Comparison of ENCODE assay signal across 20 cellular contexts in the genomic region with DNA sequence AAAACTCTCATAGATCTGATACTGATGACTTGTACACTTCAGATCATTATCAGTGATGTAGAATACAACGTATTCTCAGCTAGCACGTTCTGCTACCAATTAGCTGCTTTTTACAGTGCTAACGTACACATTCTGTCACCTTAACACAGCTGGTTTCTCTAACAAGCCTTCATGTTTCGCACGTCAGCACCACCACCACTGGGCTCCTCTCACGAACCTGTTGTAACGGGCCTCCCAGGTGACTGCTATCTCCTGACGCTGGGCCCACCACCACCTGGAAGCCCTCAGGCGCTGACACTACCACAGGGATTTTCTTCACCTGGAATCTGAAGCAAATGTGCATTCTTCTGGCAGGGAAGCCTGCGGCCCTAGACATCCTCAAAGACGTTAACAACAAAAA. TPM values are rescaled to one million over a fixed set of nuclear protein-coding genes. Genes with fewer than 3 reads are reported as not detected.
DNase-seq lines count a peak whose midpoint lies in the region; ATAC-seq, FAIRE-seq and TF ChIP-seq lines count a peak whose summit lies in the region.
"Had no signal": no experiment of that assay in that cellular context is flagged by ENCODE, and none has a peak within 500 bp of the region (broad histone marks: within the 10 kb centered on the region; RNA-seq: fewer than 3 reads in every experiment).

No MANE protein-coding gene starts in this region.

- no peak for TF ChIP-seq RAD21 in SK-N-SH (IDR thresholded peaks at IDR 0.05; ENCODE audit: low read length)

- H3K9me2 ChIP-seq in SK-N-SH = no peaks in the 10 kb centered on the region

- 88% methylated on average over 11 of the region's 11 CpGs for WGBS in right cardiac atrium
- 93% methylated on average over 11 of the region's 11 CpGs for WGBS in SK-N-SH (ENCODE audit: low lambda C conversion rate)

- peaks cover 61% of the 10 kb centered on the region for H3K36me3 Mint-ChIP-seq in activated CD4-positive, alpha-beta T cell treated with anti-CD3 and anti-CD28 coated beads, Interleukin-2, amount 10 ng/mL, durations not matched to agents 24 days and 14 days (ENCODE audit: low read depth)
- peaks cover 63% of the 10 kb centered on the region for H3K36me3 Mint-ChIP-seq in activated CD4-positive, alpha-beta T cell treated with anti-CD3 and anti-CD28 coated beads, Interleukin-2, amount 10 ng/mL, durations not matched to agents 7 days and 5 days (ENCODE audit: low read depth)
- no peaks in the 10 kb centered on the region for H3K36me3 Mint-ChIP-seq in glutamatergic neuron (ENCODE audit: unreplicated experiment)

- no peaks in the 10 kb centered on the region for H3K27me3 ChIP-seq in right atrium auricular region
- no peaks in the 10 kb centered on the region for H3K27me3 ChIP-seq in right cardiac atrium (ENCODE audit: control insufficient read depth, insufficient read depth)
- H3K27me3 ChIP-seq in SK-N-SH (ENCODE audit: insufficient read depth) = no peaks in the 10 kb centered on the region

- H3F3A ChIP-seq in SK-N-SH (replicated peaks; ENCODE audit: insufficient read depth) = peaks cover 22% of the 10 kb centered on the region

- H2AFZ ChIP-seq in SK-N-SH (ENCODE audit: low read depth) = no peak overlapping the region
- H2AFZ ChIP-seq: PC-9 had no signal

- no peak for DNase-seq in activated CD4-positive, alpha-beta T cell treated with anti-CD3 and anti-CD28 coated beads, Interleukin-2, amount 10 ng/mL, durations not matched to agents 24 days and 14 days
- no peak for DNase-seq in activated CD4-positive, alpha-beta T cell treated with anti-CD3 and anti-CD28 coated beads, Interleukin-2, amount 10 ng/mL, durations not matched to agents 7 days and 5 days
- DNase-seq in right atrium auricular region (ENCODE audit: low spot score) (peak; percentile 42), right cardiac atrium (no peak), glutamatergic neuron (no peak), H54 (ENCODE audit: insufficient read length, low spot score) (no peak), SK-N-SH (no peak)
- DNase-seq: COR-L47, GF-D8, KG1, MV-4-11, NCI-H1417, NCI-H187, NCI-H2107, NCI-H226, NCI-H524, PC-9, SIG-M5 had no signal

- no peaks in the 10 kb centered on the region for H3K9me3 Mint-ChIP-seq in activated CD4-positive, alpha-beta T cell treated with anti-CD3 and anti-CD28 coated beads, Interleukin-2, amount 10 ng/mL, durations not matched to agents 24 days and 14 days
- no peaks in the 10 kb centered on the region for H3K9me3 Mint-ChIP-seq in activated CD4-positive, alpha-beta T cell treated with anti-CD3 and anti-CD28 coated beads, Interleukin-2, amount 10 ng/mL, durations not matched to agents 7 days and 5 days
- no peaks in the 10 kb centered on the region for H3K9me3 Mint-ChIP-seq in glutamatergic neuron (ENCODE audit: unreplicated experiment)

- H3K27me3 Mint-ChIP-seq in activated CD4-positive, alpha-beta T cell treated with anti-CD3 and anti-CD28 coated beads, Interleukin-2, amount 10 ng/mL, durations not matched to agents 24 days and 14 days = no peaks in the 10 kb centered on the region
- H3K27me3 Mint-ChIP-seq in activated CD4-positive, alpha-beta T cell treated with anti-CD3 and anti-CD28 coated beads, Interleukin-2, amount 10 ng/mL, durations not matched to agents 7 days and 5 days = no peaks in the 10 kb centered on the region
- peaks cover 3% of the 10 kb centered on the region for H3K27me3 Mint-ChIP-seq in glutamatergic neuron (ENCODE audit: unreplicated experiment)
- H3K27me3 Mint-ChIP-seq: B cell had no signal

- no peaks in the 10 kb centered on the region for H3K4me1 ChIP-seq in right atrium auricular region
- H3K4me1 ChIP-seq in right cardiac atrium (ENCODE audit: control insufficient read depth, insufficient read depth, low read length) = no peaks in the 10 kb centered on the region
- peaks cover 0 to 11% of the 10 kb centered on the region in 2 experiments; a peak in 2 of 4 replicates for H3K4me1 ChIP-seq in SK-N-SH (ENCODE audit: control insufficient read depth in 1 of 2, insufficient read depth in 2 of 2, low read depth in 1 of 2, low read length in 1 of 2)

- TF ChIP-seq EP300 in SK-N-SH (IDR thresholded peaks at IDR 0.05; ENCODE audit: borderline replicate concordance in 1 of 2, low read depth in 1 of 2, low read length in 1 of 2) = no peak

- H3K9ac ChIP-seq in SK-N-SH = no peak overlapping the region

- H3K4me2 ChIP-seq in SK-N-SH = no peak overlapping the region
- H3K4me2 ChIP-seq: PC-9 had no signal

- H3K9me3 ChIP-seq in right atrium auricular region (no peaks in the 10 kb centered on the region), right cardiac atrium (ENCODE audit: control insufficient read depth, low read length) (no peaks in the 10 kb centered on the region), SK-N-SH (no peaks in the 10 kb centered on the region)

- TF ChIP-seq CTCF in right atrium auricular region (IDR thresholded peaks at IDR 0.05) (no peak), glutamatergic neuron (IDR thresholded peaks at IDR 0.05; ENCODE audit: partially characterized antibody, unreplicated experiment) (no peak), SK-N-SH (IDR thresholded peaks at IDR 0.05) (no peak)

- peaks cover 19% of the 10 kb centered on the region; the same call in 1 of the 2 replicates for H3K79me2 ChIP-seq in SK-N-SH (ENCODE audit: insufficient read depth)

- no peaks in the 10 kb centered on the region for H4K20me1 ChIP-seq in SK-N-SH (ENCODE audit: insufficient read depth)

- peak overlapping the region; percentile 26 for H3K27ac Mint-ChIP-seq in activated CD4-positive, alpha-beta T cell treated with anti-CD3 and anti-CD28 coated beads, Interleukin-2, amount 10 ng/mL, durations not matched to agents 24 days and 14 days
- H3K27ac Mint-ChIP-seq in activated CD4-positive, alpha-beta T cell treated with anti-CD3 and anti-CD28 coated beads, Interleukin-2, amount 10 ng/mL, durations not matched to agents 7 days and 5 days = no peak overlapping the region
- H3K27ac Mint-ChIP-seq in glutamatergic neuron (ENCODE audit: unreplicated experiment) = peak overlapping the region; percentile 11
- H3K27ac Mint-ChIP-seq: B cell had no signal

- FAIRE-seq in H54 (lab: Jason Lieb, UNC) = no peak

- no peak for ATAC-seq in right cardiac atrium
- ATAC-seq in HG03378 (IDR thresholded peaks at IDR 0.05; ENCODE audit: unreplicated experiment) = no peak

- H3K4me3 ChIP-seq in right atrium auricular region (no peak overlapping the region), right cardiac atrium (ENCODE audit: low read length) (no peak overlapping the region), SK-N-SH (ENCODE audit: low read depth in 2 of 2, low read length in 1 of 2) (no peak overlapping the region)
- H3K4me3 ChIP-seq: PC-9 had no signal

- H3K27ac ChIP-seq in right atrium auricular region (no peak overlapping the region), right cardiac atrium (ENCODE audit: low read length) (no peak overlapping the region), SK-N-SH (ENCODE audit: low read depth in 2 of 2, low read length in 1 of 2) (no peak overlapping the region)
- H3K27ac ChIP-seq: PC-9 had no signal

- POLR2A ChIA-PET in activated CD4-positive, alpha-beta T cell treated with anti-CD3 and anti-CD28 coated beads, Interleukin-2, amount 10 ng/mL, durations not matched to agents 7 days and 5 days (lab: Charles Lee) = no interaction called here
- POLR2A ChIA-PET in SK-N-SH (lab: Yijun Ruan, JAX) = interaction anchor here (1.3 kb wide), 1 partner anchor 52 kb away, joined by 3 read pairs; the partner anchor contains the start of gene RBM34

- peaks cover 25% of the 10 kb centered on the region for H3K4me1 Mint-ChIP-seq in activated CD4-positive, alpha-beta T cell treated with anti-CD3 and anti-CD28 coated beads, Interleukin-2, amount 10 ng/mL, durations not matched to agents 24 days and 14 days
- peaks cover 31% of the 10 kb centered on the region for H3K4me1 Mint-ChIP-seq in activated CD4-positive, alpha-beta T cell treated with anti-CD3 and anti-CD28 coated beads, Interleukin-2, amount 10 ng/mL, durations not matched to agents 7 days and 5 days
- peaks cover 7% of the 10 kb centered on the region for H3K4me1 Mint-ChIP-seq in glutamatergic neuron (ENCODE audit: low read depth, unreplicated experiment)

- CTCF ChIA-PET in activated CD4-positive, alpha-beta T cell treated with anti-CD3 and anti-CD28 coated beads, Interleukin-2, amount 10 ng/mL, durations not matched to agents 7 days and 5 days (lab: Charles Lee) = interaction anchor here (0.7 to 4.0 kb wide), 6 partner anchors 12 to 982 kb away, joined by 3 to 32 read pairs (median 4); no protein-coding TSS in a partner anchor
- CTCF ChIA-PET in SK-N-SH (lab: Yijun Ruan, JAX) = interaction anchor here (0.9 to 1.4 kb wide), 3 partner anchors 18 to 622 kb away, joined by 3 to 4 read pairs (median 3); no protein-coding TSS in a partner anchor

- TF ChIP-seq POLR2A in H54 (IDR thresholded peaks at IDR 0.05; ENCODE audit: low read depth, low read length) = no peak

- H3K36me3 ChIP-seq in right atrium auricular region (peaks cover 61% of the 10 kb centered on the region), SK-N-SH (replicated peaks in 1 of 2; ENCODE audit: control insufficient read depth in 1 of 2, insufficient read depth in 2 of 2, low read length in 1 of 2) (peaks cover 47 to 51% of the 10 kb centered on the region in 2 experiments)

- no peak overlapping the region for H3K4me3 Mint-ChIP-seq in activated CD4-positive, alpha-beta T cell treated with anti-CD3 and anti-CD28 coated beads, Interleukin-2, amount 10 ng/mL, durations not matched to agents 24 days and 14 days
- no peak overlapping the region for H3K4me3 Mint-ChIP-seq in activated CD4-positive, alpha-beta T cell treated with anti-CD3 and anti-CD28 coated beads, Interleukin-2, amount 10 ng/mL, durations not matched to agents 7 days and 5 days
- no peak overlapping the region for H3K4me3 Mint-ChIP-seq in glutamatergic neuron (ENCODE audit: unreplicated experiment)
- H3K4me3 Mint-ChIP-seq: B cell had no signal

- intact Hi-C loops in activated CD4-positive, alpha-beta T cell treated with anti-CD3 and anti-CD28 coated beads, Interleukin-2, amount 10 ng/mL, durations not matched to agents 24 days and 14 days (cut with micrococcal nuclease) = loop anchor here (10.0 kb wide), 2 partner anchors 136 to 396 kb away; partner anchors contain the start of gene B3GALNT2
- intact Hi-C loops in right cardiac atrium (cut with DNase I) = no loop called here

RNA-seq across cellular contexts. Expression of gene TOMM20, which starts 19.8 kb away (rescaled TPM):
- 119 and 140 TPM in 2 replicates for total RNA-seq in activated CD4-positive, alpha-beta T cell treated with anti-CD3 and anti-CD28 coated beads, Interleukin-2, amount 10 ng/mL, durations not matched to agents 24 days and 14 days
- total RNA-seq in activated CD4-positive, alpha-beta T cell treated with anti-CD3 and anti-CD28 coated beads, Interleukin-2, amount 10 ng/mL, durations not matched to agents 7 days and 5 days = 10 to 100 TPM; 52.5 to 71.5 TPM
- 10 to 100 TPM; 70.2 to 83.5 TPM for total RNA-seq in right atrium auricular region
- 100 to 1,000 TPM in 1 of 4 donors, 10 to 100 TPM in 3; 88.1 to 110 (median 96.4) TPM for total RNA-seq in right cardiac atrium
- polyA plus RNA-seq in right cardiac atrium = 66.3 TPM
- 166 TPM for total RNA-seq in glutamatergic neuron (ENCODE audit: unreplicated experiment)
- 71.3 and 86.2 TPM in 2 replicates for polyA plus RNA-seq in SK-N-SH (2012; rRNA removed)
- 127 and 146 TPM in 2 replicates for polyA plus RNA-seq in SK-N-SH (2012; cell fraction: cytosol; rRNA removed)
- 19.1 and 35.3 TPM in 2 replicates for polyA plus RNA-seq in SK-N-SH (2012; cell fraction: nucleus; rRNA removed)

RNA-seq across cellular contexts. Expression of gene RBM34, which starts 52.2 kb away (rescaled TPM):
- total RNA-seq in activated CD4-positive, alpha-beta T cell treated with anti-CD3 and anti-CD28 coated beads, Interleukin-2, amount 10 ng/mL, durations not matched to agents 24 days and 14 days = 123 and 135 TPM in 2 replicates
- 100 to 1,000 TPM; 112 to 116 TPM for total RNA-seq in activated CD4-positive, alpha-beta T cell treated with anti-CD3 and anti-CD28 coated beads, Interleukin-2, amount 10 ng/mL, durations not matched to agents 7 days and 5 days
- 10 to 100 TPM; 33.5 to 43.7 TPM for total RNA-seq in right atrium auricular region
- 10 to 100 TPM; 44.8 to 57.4 (median 53.8) TPM for total RNA-seq in right cardiac atrium
- 60.3 TPM for polyA plus RNA-seq in right cardiac atrium
- 94.2 TPM for total RNA-seq in glutamatergic neuron (ENCODE audit: unreplicated experiment)
- 33.9 and 39.9 TPM in 2 replicates for polyA plus RNA-seq in SK-N-SH (2012; rRNA removed)
- 41.2 and 48.8 TPM in 2 replicates for polyA plus RNA-seq in SK-N-SH (2012; cell fraction: cytosol; rRNA removed)
- 32.8 and 43.7 TPM in 2 replicates for polyA plus RNA-seq in SK-N-SH (2012; cell fraction: nucleus; rRNA removed)
